Comparison of ENCODE assay signal across 2 cellular contexts in the genomic region with DNA sequence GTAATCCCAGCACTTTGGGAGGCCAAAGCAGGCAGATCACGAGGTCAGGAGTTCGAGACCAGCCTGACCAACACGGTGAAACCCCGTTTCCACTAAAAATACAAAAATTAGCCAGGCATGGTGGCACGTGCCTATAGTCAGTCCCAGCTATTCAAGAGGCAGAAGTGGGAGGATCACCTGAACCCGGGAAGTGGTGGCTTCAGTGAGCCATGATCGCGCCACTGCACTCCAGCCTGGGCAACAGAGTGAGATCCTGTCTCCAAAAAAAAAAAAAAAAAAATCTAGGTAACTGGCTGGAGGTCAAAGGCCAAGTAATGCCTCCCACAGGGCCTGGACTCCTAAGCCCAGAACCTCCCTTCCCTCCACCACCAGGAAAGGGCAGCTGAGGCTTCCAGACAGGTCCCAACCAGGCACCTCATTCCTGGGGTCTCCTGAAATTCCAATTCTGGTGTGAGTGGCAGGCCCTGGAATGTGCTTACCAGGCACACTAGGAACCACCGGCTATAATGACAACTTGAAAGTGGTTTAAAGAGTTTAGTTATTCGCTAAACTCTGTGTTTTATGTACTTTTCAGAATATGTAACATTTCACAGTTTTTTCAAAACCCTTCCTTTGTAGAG.
TF ChIP-seq lines count a peak whose summit lies in the region.

No MANE protein-coding gene starts in this region.

TF ChIP-seq in IMR-90, 13 proteins besides CTCF, POLR2A, EP300 and RAD21:
- TF ChIP-seq MXI1 (IDR thresholded peaks at IDR 0.05; ENCODE audit: borderline replicate concordance, low read depth, low read length) (no peak), RFX5 (IDR thresholded peaks at IDR 0.05; ENCODE audit: low read depth, low read length) (no peak), CHD1 (IDR thresholded peaks at IDR 0.05; ENCODE audit: low read depth, low read length) (no peak), SMC3 (IDR thresholded peaks at IDR 0.05; ENCODE audit: low read depth, low read length) (no peak), NFE2L2 (IDR thresholded peaks at IDR 0.05; ENCODE audit: low read depth, low read length) (no peak), USF2 (IDR thresholded peaks at IDR 0.05; ENCODE audit: low read depth, low read length) (no peak), BHLHE40 (IDR thresholded peaks at IDR 0.05; ENCODE audit: low read depth, low read length) (no peak), MAZ (IDR thresholded peaks at IDR 0.05; ENCODE audit: borderline replicate concordance, low read depth, low read length) (no peak), ELK1 (IDR thresholded peaks at IDR 0.05; ENCODE audit: borderline replicate concordance, low read depth, low read length) (no peak), CEBPB (IDR thresholded peaks at IDR 0.05; ENCODE audit: low read depth, low read length) (no peak), MAFK (IDR thresholded peaks at IDR 0.05; ENCODE audit: low read depth, low read length) (no peak), FOS (IDR thresholded peaks at IDR 0.05; ENCODE audit: low read depth, low read length) (no peak), RCOR1 (IDR thresholded peaks at IDR 0.05; ENCODE audit: insufficient replicate concordance, low read length) (no peak)

TF ChIP-seq in K562, 482 proteins besides CTCF, POLR2A, EP300 and RAD21:
- peak; percentile 92 for TF ChIP-seq ZNF121 (CRISPR knock-in tag; conservative IDR thresholded peaks at IDR 0.05)
- TF ChIP-seq BCOR (IDR thresholded peaks at IDR 0.05), result peak; percentile 28; the same call in 1 of the 2 replicates
- TF ChIP-seq SREBF1 (IDR thresholded peaks at IDR 0.05; ENCODE audit: borderline replicate concordance, low read depth, low read length), result no peak
- TF ChIP-seq ZBTB33 (CRISPR knock-in tag; IDR thresholded peaks at IDR 0.05), result peak; percentile 67; the same call in 1 of the 2 replicates
